ENCODE assay signal across 1 cellular context in genomic region chr1:147890177-147890790, GRCh38.
TF ChIP-seq lines count a peak whose summit lies in the region.

No MANE protein-coding gene starts in this region.

TF ChIP-seq in K562, 482 proteins besides CTCF, POLR2A, EP300 and RAD21 (continued from another document):
- TF ChIP-seq VEZF1 (CRISPR knock-in tag; IDR thresholded peaks at IDR 0.05) (peak; percentile 16; the same call in 1 of the 2 replicates), ZNF280A (IDR thresholded peaks at IDR 0.05; ENCODE audit: low read depth, partially characterized antibody) (no peak), NKRF (IDR thresholded peaks at IDR 0.05; ENCODE audit: borderline replicate concordance) (no peak), BRCA1 (IDR thresholded peaks at IDR 0.05) (no peak), BRCA1 (CRISPR knock-in tag; IDR thresholded peaks at IDR 0.05) (no peak), NCOA1 (IDR thresholded peaks at IDR 0.05; ENCODE audit: low read depth) (no peak), IRF2 (CRISPR knock-in tag; IDR thresholded peaks at IDR 0.05) (no peak), SMC3 (conservative IDR thresholded peaks at IDR 0.05; ENCODE audit: insufficient read depth, low read depth, low read length) (peak; percentile 85), MTA3 (IDR thresholded peaks at IDR 0.05; ENCODE audit: borderline replicate concordance) (0 out of 2 replicates have a peak, but pooled peaks have one; percentile 28), E4F1 (CRISPR knock-in tag; IDR thresholded peaks at IDR 0.05; ENCODE audit: borderline replicate concordance) (no peak), NBN (IDR thresholded peaks at IDR 0.05; ENCODE audit: low read depth) (no peak), CC2D1A (IDR thresholded peaks at IDR 0.05) (peak; percentile 51; the same call in 1 of the 2 replicates), CEBPG (CRISPR knock-in tag; IDR thresholded peaks at IDR 0.05) (no peak), CEBPG (tag; conservative IDR thresholded peaks at IDR 0.05 in 1 of 2, IDR thresholded peaks at IDR 0.05 in 1 of 2) (no peak), THAP12 (CRISPR knock-in tag; IDR thresholded peaks at IDR 0.05) (no peak), CBFA2T2 (conservative IDR thresholded peaks at IDR 0.05) (no peak), TAF1 (IDR thresholded peaks at IDR 0.05; ENCODE audit: control insufficient read depth, extremely low read depth, insufficient read depth, low read length, severe bottlenecking) (no peak), ELF2 (CRISPR knock-in tag; IDR thresholded peaks at IDR 0.05) (no peak), FOXK2 (conservative IDR thresholded peaks at IDR 0.05 in 1 of 2, IDR thresholded peaks at IDR 0.05 in 1 of 2; ENCODE audit: low read depth in 2 of 2) (no peak), KLF16 (IDR thresholded peaks at IDR 0.05) (0 out of 2 replicates have a peak, but pooled peaks have one; percentile 17), ZSCAN32 (CRISPR knock-in tag; IDR thresholded peaks at IDR 0.05) (no peak)
TF ChIP-seq in K562: peak in this region for 14.
